In genomic region chr14:93941293-93941910, GRCh38 we compare ENCODE assay signal across 12 cellular contexts. TPM values are rescaled to one million over a fixed set of nuclear protein-coding genes. Genes with fewer than 3 reads are reported as not detected.
DNase-seq lines count a peak whose midpoint lies in the region; ATAC-seq and TF ChIP-seq lines count a peak whose summit lies in the region.
"Had no signal": no experiment of that assay in that cellular context is flagged by ENCODE, and none has a peak within 500 bp of the region (broad histone marks: within the 10 kb centered on the region; RNA-seq: fewer than 3 reads in every experiment).

No MANE protein-coding gene starts in this region.

- H3K4me3 ChIP-seq in stomach smooth muscle (ENCODE audit: low read length in 2 of 2), result no peak overlapping the region
- no peak overlapping the region for H3K4me3 ChIP-seq in Peyer's patch
- H3K4me3 ChIP-seq: ovary, testis had no signal

- no peak for TF ChIP-seq POLR2A in Peyer's patch (IDR thresholded peaks at IDR 0.05)

- H3K27ac ChIP-seq in epithelial cell of prostate (peak overlapping the region; percentile 67), stomach smooth muscle (ENCODE audit: low read length) (peak overlapping the region; percentile 66), Peyer's patch (peak overlapping the region in 1 of 4 donors; percentile 11)
- H3K27ac ChIP-seq: ovary, testis had no signal

- POLR2A ChIA-PET in activated CD4-positive, alpha-beta memory T cell treated with anti-CD3 and anti-CD28 coated beads, Interleukin-2, amount 10 ng/mL, durations not matched to agents 7 days and 5 days (lab: Charles Lee), result interaction anchor here (2.4 to 6.1 kb wide), 4 partner anchors 14 to 58 kb away, joined by 10 to 79 read pairs (median 51); partner anchors contain the start of gene CCDC197
- POLR2A ChIA-PET in activated CD4-positive, alpha-beta memory T cell treated with anti-CD3 and anti-CD28 coated beads for 36 hours (lab: Charles Lee), result interaction anchor here (1.6 kb wide), 1 partner anchor 37 kb away, joined by 3 read pairs; no protein-coding TSS in a partner anchor
- POLR2A ChIA-PET in activated CD8-positive, alpha-beta T cell treated with anti-CD3 and anti-CD28 coated beads, Interleukin-2, amount 10 ng/mL, durations not matched to agents 7 days and 5 days (lab: Charles Lee), result interaction anchor here (2.1 to 2.8 kb wide), 3 partner anchors 18 to 57 kb away, joined by 5 to 29 read pairs (median 8); partner anchors contain the start of gene CCDC197

- TF ChIP-seq CTCF in Peyer's patch (IDR thresholded peaks at IDR 0.05), result no peak

- H3K36me3 ChIP-seq in stomach smooth muscle (ENCODE audit: control insufficient read depth in 2 of 2, insufficient read depth in 2 of 2, low read length in 2 of 2), result peaks cover 48 to 49% of the 10 kb centered on the region in 2 donors
- H3K36me3 ChIP-seq in Peyer's patch, result peaks cover 0 to 10% (median 0%) of the 10 kb centered on the region in 3 donors
- H3K36me3 ChIP-seq: ovary had no signal

- H3K4me1 ChIP-seq in stomach smooth muscle (ENCODE audit: control insufficient read depth, insufficient read depth, low read length) (peaks cover 46% of the 10 kb centered on the region), Peyer's patch (peaks cover 0 to 13% (median 4%) of the 10 kb centered on the region in 4 donors)
- H3K4me1 ChIP-seq: testis had no signal

- H3K9me3 ChIP-seq in stomach smooth muscle (ENCODE audit: control insufficient read depth in 2 of 2, low read length in 2 of 2) (no peaks in the 10 kb centered on the region), Peyer's patch (no peaks in the 10 kb centered on the region)
- H3K9me3 ChIP-seq: testis had no signal

- peak overlapping the region; percentile 31 for H3K27ac Mint-ChIP-seq in activated CD4-positive, alpha-beta memory T cell treated with anti-CD3 and anti-CD28 coated beads, Interleukin-2, amount 10 ng/mL, durations not matched to agents 7 days and 5 days
- H3K27ac Mint-ChIP-seq in activated CD4-positive, alpha-beta memory T cell treated with anti-CD3 and anti-CD28 coated beads for 36 hours, result no peak overlapping the region
- no peak overlapping the region for H3K27ac Mint-ChIP-seq in activated CD8-positive, alpha-beta T cell treated with anti-CD3 and anti-CD28 coated beads, Interleukin-2, amount 10 ng/mL, durations not matched to agents 7 days and 5 days
- H3K27ac Mint-ChIP-seq: activated B cell treated with CpG ODN at 0.5 μM for 24 hours, B cell had no signal

- H3K27me3 ChIP-seq in stomach smooth muscle (ENCODE audit: control insufficient read depth in 1 of 2, insufficient read depth in 2 of 2, low read length in 2 of 2) (no peaks in the 10 kb centered on the region), Peyer's patch (no peaks in the 10 kb centered on the region)
- H3K27me3 ChIP-seq: ovary, testis had no signal

- H3K4me3 Mint-ChIP-seq in activated CD4-positive, alpha-beta memory T cell treated with anti-CD3 and anti-CD28 coated beads, Interleukin-2, amount 10 ng/mL, durations not matched to agents 7 days and 5 days, result no peak overlapping the region
- H3K4me3 Mint-ChIP-seq in activated CD4-positive, alpha-beta memory T cell treated with anti-CD3 and anti-CD28 coated beads for 36 hours, result no peak overlapping the region
- no peak overlapping the region for H3K4me3 Mint-ChIP-seq in activated CD8-positive, alpha-beta T cell treated with anti-CD3 and anti-CD28 coated beads, Interleukin-2, amount 10 ng/mL, durations not matched to agents 7 days and 5 days
- H3K4me3 Mint-ChIP-seq: activated B cell treated with CpG ODN at 0.5 μM for 24 hours, B cell had no signal

- no peaks in the 10 kb centered on the region for H3K27me3 Mint-ChIP-seq in activated CD4-positive, alpha-beta memory T cell treated with anti-CD3 and anti-CD28 coated beads, Interleukin-2, amount 10 ng/mL, durations not matched to agents 7 days and 5 days
- H3K27me3 Mint-ChIP-seq in activated CD4-positive, alpha-beta memory T cell treated with anti-CD3 and anti-CD28 coated beads for 36 hours, result no peaks in the 10 kb centered on the region
- H3K27me3 Mint-ChIP-seq in activated CD8-positive, alpha-beta T cell treated with anti-CD3 and anti-CD28 coated beads, Interleukin-2, amount 10 ng/mL, durations not matched to agents 7 days and 5 days (ENCODE audit: low read depth), result no peaks in the 10 kb centered on the region

- no peak for DNase-seq in activated CD4-positive, alpha-beta memory T cell treated with anti-CD3 and anti-CD28 coated beads, Interleukin-2, amount 10 ng/mL, durations not matched to agents 7 days and 5 days
- no peak for DNase-seq in activated CD4-positive, alpha-beta memory T cell treated with anti-CD3 and anti-CD28 coated beads for 36 hours
- peak; percentile 64 for DNase-seq in NCI-H524 treated with DMSO at 0.1 percent for 48 hours (lab: John Stamatoyannopoulos, UW)
- no peak for DNase-seq in epithelial cell of prostate (ENCODE audit: low read depth, low spot score)
- no peak for DNase-seq in Peyer's patch
- no peak for DNase-seq in activated CD8-positive, alpha-beta T cell treated with anti-CD3 and anti-CD28 coated beads, Interleukin-2, amount 10 ng/mL, durations not matched to agents 7 days and 5 days
- DNase-seq: activated B cell treated with CpG ODN at 0.5 μM for 24 hours, ovary, testis had no signal

- ATAC-seq in GM21423 (IDR thresholded peaks at IDR 0.05; ENCODE audit: unreplicated experiment), result no peak
- ATAC-seq in activated CD8-positive, alpha-beta T cell treated with anti-CD3 and anti-CD28 coated beads, Interleukin-2, amount 10 ng/mL, durations not matched to agents 7 days and 5 days, result no peak

- H3K9me3 Mint-ChIP-seq in activated CD4-positive, alpha-beta memory T cell treated with anti-CD3 and anti-CD28 coated beads, Interleukin-2, amount 10 ng/mL, durations not matched to agents 7 days and 5 days, result no peaks in the 10 kb centered on the region
- H3K9me3 Mint-ChIP-seq in activated CD4-positive, alpha-beta memory T cell treated with anti-CD3 and anti-CD28 coated beads for 36 hours, result no peaks in the 10 kb centered on the region
- H3K9me3 Mint-ChIP-seq in activated CD8-positive, alpha-beta T cell treated with anti-CD3 and anti-CD28 coated beads, Interleukin-2, amount 10 ng/mL, durations not matched to agents 7 days and 5 days (ENCODE audit: insufficient read depth), result no peaks in the 10 kb centered on the region
- H3K9me3 Mint-ChIP-seq: activated B cell treated with CpG ODN at 0.5 μM for 24 hours had no signal

- intact Hi-C loops in activated CD4-positive, alpha-beta memory T cell treated with anti-CD3 and anti-CD28 coated beads for 36 hours (cut with micrococcal nuclease), result loop anchor here (2.0 kb wide), 1 partner anchor 13 kb away; no protein-coding TSS in a partner anchor

- CTCF ChIA-PET in activated CD4-positive, alpha-beta memory T cell treated with anti-CD3 and anti-CD28 coated beads, Interleukin-2, amount 10 ng/mL, durations not matched to agents 7 days and 5 days (lab: Charles Lee), result interaction anchor here (1.0 to 11.2 kb wide), 8 partner anchors 10 to 239 kb away, joined by 3 to 354 read pairs (median 22); partner anchors contain the start of genes ASB2 and CCDC197
- CTCF ChIA-PET in activated CD4-positive, alpha-beta memory T cell treated with anti-CD3 and anti-CD28 coated beads for 36 hours (lab: Charles Lee), result interaction anchor here (1.7 to 11.4 kb wide), 6 partner anchors 15 to 95 kb away, joined by 7 to 425 read pairs (median 256); partner anchors contain the start of genes ASB2 and CCDC197
- CTCF ChIA-PET in activated CD8-positive, alpha-beta T cell treated with anti-CD3 and anti-CD28 coated beads, Interleukin-2, amount 10 ng/mL, durations not matched to agents 7 days and 5 days (lab: Charles Lee), result interaction anchor here (2.5 to 10.9 kb wide), 9 partner anchors 15 to 201 kb away, joined by 19 to 376 read pairs (median 57); partner anchors contain the start of genes ASB2, CCDC197, DDX24 and IFI27L1

- peak overlapping the region in 1 of 2 donors; percentile 13 for H3K9ac ChIP-seq in stomach smooth muscle (ENCODE audit: low read length in 2 of 2)

- H3K36me3 Mint-ChIP-seq in activated CD4-positive, alpha-beta memory T cell treated with anti-CD3 and anti-CD28 coated beads, Interleukin-2, amount 10 ng/mL, durations not matched to agents 7 days and 5 days (ENCODE audit: low read depth), result peaks cover 81% of the 10 kb centered on the region
- H3K36me3 Mint-ChIP-seq in activated CD4-positive, alpha-beta memory T cell treated with anti-CD3 and anti-CD28 coated beads for 36 hours, result peaks cover 37% of the 10 kb centered on the region
- H3K36me3 Mint-ChIP-seq in activated CD8-positive, alpha-beta T cell treated with anti-CD3 and anti-CD28 coated beads, Interleukin-2, amount 10 ng/mL, durations not matched to agents 7 days and 5 days (ENCODE audit: low read depth), result peaks cover 26% of the 10 kb centered on the region

- peaks cover 33% of the 10 kb centered on the region for H3K4me1 Mint-ChIP-seq in activated CD4-positive, alpha-beta memory T cell treated with anti-CD3 and anti-CD28 coated beads, Interleukin-2, amount 10 ng/mL, durations not matched to agents 7 days and 5 days
- peaks cover 13% of the 10 kb centered on the region for H3K4me1 Mint-ChIP-seq in activated CD4-positive, alpha-beta memory T cell treated with anti-CD3 and anti-CD28 coated beads for 36 hours (ENCODE audit: low read depth)
- H3K4me1 Mint-ChIP-seq in activated CD8-positive, alpha-beta T cell treated with anti-CD3 and anti-CD28 coated beads, Interleukin-2, amount 10 ng/mL, durations not matched to agents 7 days and 5 days (ENCODE audit: low read depth), result peaks cover 21% of the 10 kb centered on the region

RNA-seq across cellular contexts. Expression of gene FAM181A, which starts 14.3 kb away (rescaled TPM):
- total RNA-seq in activated CD4-positive, alpha-beta memory T cell treated with anti-CD3 and anti-CD28 coated beads, Interleukin-2, amount 10 ng/mL, durations not matched to agents 7 days and 5 days, result not detected
- total RNA-seq in activated CD4-positive, alpha-beta memory T cell treated with anti-CD3 and anti-CD28 coated beads for 36 hours, result not detected
- total RNA-seq in Peyer's patch, result not detected
- not detected for total RNA-seq in activated CD8-positive, alpha-beta T cell treated with anti-CD3 and anti-CD28 coated beads, Interleukin-2, amount 10 ng/mL, durations not matched to agents 7 days and 5 days
- total RNA-seq: activated B cell treated with CpG ODN at 0.5 μM for 24 hours, B cell had no signal

RNA-seq across cellular contexts. Expression of gene ASB2, which starts 35.0 kb away (rescaled TPM):
- total RNA-seq in activated CD4-positive, alpha-beta memory T cell treated with anti-CD3 and anti-CD28 coated beads, Interleukin-2, amount 10 ng/mL, durations not matched to agents 7 days and 5 days, result 10 to 100 TPM; 93.9 to 99.3 TPM
- total RNA-seq in activated CD4-positive, alpha-beta memory T cell treated with anti-CD3 and anti-CD28 coated beads for 36 hours, result 10 to 100 TPM; 40.6 to 44.6 TPM
- 10 to 100 TPM in 1 of 4 donors, 1 to 10 TPM in 3; 3.2 to 32.2 (median 5.4) TPM for total RNA-seq in Peyer's patch
- total RNA-seq in activated CD8-positive, alpha-beta T cell treated with anti-CD3 and anti-CD28 coated beads, Interleukin-2, amount 10 ng/mL, durations not matched to agents 7 days and 5 days, result 10 to 100 TPM; 15.8 to 17.0 TPM

RNA-seq across cellular contexts. Expression of gene CCDC197, which starts 55.7 kb away (rescaled TPM):
- under 1 TPM in 1 of 2 experiments, not detected in 1; 0.45 TPM for total RNA-seq in activated CD4-positive, alpha-beta memory T cell treated with anti-CD3 and anti-CD28 coated beads, Interleukin-2, amount 10 ng/mL, durations not matched to agents 7 days and 5 days
- total RNA-seq in activated CD4-positive, alpha-beta memory T cell treated with anti-CD3 and anti-CD28 coated beads for 36 hours, result under 1 TPM; 0.44 to 0.69 TPM
- total RNA-seq in Peyer's patch, result not detected
- not detected for total RNA-seq in activated CD8-positive, alpha-beta T cell treated with anti-CD3 and anti-CD28 coated beads, Interleukin-2, amount 10 ng/mL, durations not matched to agents 7 days and 5 days
- total RNA-seq: activated B cell treated with CpG ODN at 0.5 μM for 24 hours, B cell, ovary had no signal
